Comparison of ENCODE assay signal across 25 cellular contexts in genomic region chr20:24633026-24633425, GRCh38.
DNase-seq lines count a peak whose midpoint lies in the region; ATAC-seq, FAIRE-seq and TF ChIP-seq lines count a peak whose summit lies in the region.
"Had no signal": no experiment of that assay in that cellular context is flagged by ENCODE, and none has a peak within 500 bp of the region (broad histone marks: within the 10 kb centered on the region; RNA-seq: fewer than 3 reads in every experiment).

No MANE protein-coding gene starts in this region.

- no peak for FAIRE-seq in bronchial epithelial cell (lab: Jason Lieb, UNC)
- no peak for FAIRE-seq in kidney (lab: Jason Lieb, UNC)

- no peak for ATAC-seq in GM21737 (IDR thresholded peaks at IDR 0.05; ENCODE audit: unreplicated experiment)
- no peak for ATAC-seq in upper lobe of right lung
- ATAC-seq: left colon, PC-3 had no signal

- no peak overlapping the region for H3K27ac ChIP-seq in kidney (ENCODE audit: low read depth in 2 of 2, low read length in 2 of 2)
- no peak overlapping the region for H3K27ac ChIP-seq in upper lobe of right lung
- H3K27ac ChIP-seq: skin epidermis, transverse colon had no signal

- H3K36me3 ChIP-seq in bronchial epithelial cell (ENCODE audit: control insufficient read depth, insufficient read depth, low read length) (no peaks in the 10 kb centered on the region), kidney (ENCODE audit: control insufficient read depth in 1 of 2, insufficient read depth in 2 of 2, low read length in 2 of 2) (no peaks in the 10 kb centered on the region), upper lobe of right lung (no peaks in the 10 kb centered on the region)
- H3K36me3 ChIP-seq: MG63, transverse colon had no signal

- H3K4me3 ChIP-seq in bronchial epithelial cell (ENCODE audit: low read depth, low read length) (no peak overlapping the region), kidney (ENCODE audit: low read length in 2 of 2) (no peak overlapping the region), upper lobe of right lung (no peak overlapping the region)
- H3K4me3 ChIP-seq: MG63, skin epidermis, transverse colon had no signal

- intact Hi-C loops in kidney (cut with DNase I) (no loop called here), upper lobe of right lung (cut with DNase I) (no loop called here)

- H3K9me3 ChIP-seq in kidney (ENCODE audit: control insufficient read depth in 1 of 2, low read length in 2 of 2) (no peaks in the 10 kb centered on the region), upper lobe of right lung (no peaks in the 10 kb centered on the region)
- H3K9me3 ChIP-seq: MG63, SK-N-SH, transverse colon had no signal

- DNase-seq in COLO829 (ENCODE audit: low spot score), result peak; percentile 57
- peak; percentile 60 for DNase-seq in H4 (ENCODE audit: low spot score)
- DNase-seq in bronchial epithelial cell (ENCODE audit: low read depth), result peak; percentile 72
- peak; percentile 32 for DNase-seq in kidney
- no peak for DNase-seq in kidney glomerular epithelial cell (lab: John Stamatoyannopoulos, UW)
- no peak for DNase-seq in HPDE6-E6E7 (ENCODE audit: extremely low spot score)
- no peak for DNase-seq in upper lobe of right lung
- DNase-seq: activated B cell treated with CpG ODN at 0.5 μM for 24 hours; activated CD4-positive, alpha-beta T cell treated with anti-CD3 and anti-CD28 coated beads, Interleukin-2, amount 50 U/mL, for 48 hours; activated naive CD4-positive, alpha-beta T cell treated with anti-CD3 and anti-CD28 coated beads for 36 hours; activated T-cell treated with anti-CD3 and anti-CD28 coated beads, Interleukin-2, amount 50 U/mL, for 1 hour; amygdala; CD4-positive, alpha-beta memory T cell; DMS79; left colon; MG63; NCI-H1436; nephron progenitor cell; PC-3; SK-N-SH; stimulated activated CD4-positive, alpha-beta T cell treated with anti-CD3 and anti-CD28 coated beads, Interleukin-4, amount 100 ng/mL, for 1 hour; T-helper 9 cell; transverse colon had no signal

- H3K4me1 ChIP-seq in kidney (ENCODE audit: control insufficient read depth in 1 of 2, insufficient read depth in 1 of 2, low read depth in 1 of 2, low read length in 2 of 2) (no peaks in the 10 kb centered on the region), upper lobe of right lung (no peaks in the 10 kb centered on the region)

- TF ChIP-seq CTCF in bronchial epithelial cell (IDR thresholded peaks at IDR 0.05; ENCODE audit: insufficient read depth, low read length, severe bottlenecking), result no peak
- TF ChIP-seq CTCF in kidney (IDR thresholded peaks at IDR 0.05; ENCODE audit: borderline replicate concordance, extremely low read depth, insufficient read depth), result no peak
- TF ChIP-seq CTCF in upper lobe of right lung (IDR thresholded peaks at IDR 0.05), result no peak

- H3K9ac ChIP-seq in kidney (ENCODE audit: low read length in 2 of 2), result no peak overlapping the region
- H3K9ac ChIP-seq: SK-N-SH had no signal

- no peaks in the 10 kb centered on the region for H3K27me3 ChIP-seq in bronchial epithelial cell (ENCODE audit: control insufficient read depth, insufficient read depth, low read length)
- peaks cover 6% of the 10 kb centered on the region for H3K27me3 ChIP-seq in upper lobe of right lung
- H3K27me3 ChIP-seq: MG63, transverse colon had no signal

Comparison
In these comparisons a context has a peak if more than half of its experiments do, and no peak if none do; other contexts are left out.
1. DNase-seq: peak in COLO829 (single experiment), H4 (single experiment), bronchial epithelial cell (single experiment) and kidney (single experiment); none in kidney glomerular epithelial cell (single experiment), HPDE6-E6E7 (single experiment) and upper lobe of right lung (single experiment).